In the genomic region with DNA sequence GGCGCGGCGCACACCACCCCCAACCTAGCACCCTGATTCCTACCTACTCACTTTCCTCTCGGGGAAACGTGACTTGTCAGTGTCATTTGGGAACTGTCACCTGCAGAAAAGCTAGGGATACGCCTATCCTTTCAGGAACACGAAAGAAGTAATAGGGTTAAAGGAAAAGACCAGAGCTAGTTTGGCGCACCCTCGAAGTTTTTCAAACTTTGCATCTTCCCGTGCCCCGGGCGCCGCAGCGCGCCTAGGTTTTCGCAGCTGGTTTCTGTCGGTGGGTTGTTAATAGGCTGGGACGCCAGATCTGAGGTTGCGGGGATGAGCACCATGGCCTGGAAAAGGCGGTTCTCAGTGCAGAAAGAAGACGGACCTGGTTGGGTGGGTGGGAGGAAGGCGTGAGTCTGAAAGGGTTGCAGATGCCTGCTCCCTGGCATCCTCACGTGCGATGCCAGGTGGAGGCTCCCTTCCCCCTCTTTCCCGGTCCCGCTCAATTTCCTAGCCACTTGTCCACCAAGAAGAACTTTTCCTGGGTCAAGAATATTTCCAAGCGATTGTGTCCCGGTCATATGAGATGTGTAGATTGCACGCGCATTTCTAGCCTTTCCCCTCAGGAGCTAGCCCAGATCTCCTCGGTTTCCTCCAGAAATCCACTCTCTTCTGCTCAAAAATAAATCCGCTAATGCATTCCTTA, we compare ENCODE assay signal across 10 cellular contexts. TPM values are rescaled to one million over a fixed set of nuclear protein-coding genes. Genes with fewer than 3 reads are reported as not detected.
A peak's percentile ranks its signal among the peaks of the same experiment; 100 is the strongest.
DNase-seq lines count a peak whose midpoint lies in the region; ATAC-seq and TF ChIP-seq lines count a peak whose summit lies in the region.
"Had no signal": no experiment of that assay in that cellular context is flagged by ENCODE, and none has a peak within 500 bp of the region (broad histone marks: within the 10 kb centered on the region; RNA-seq: fewer than 3 reads in every experiment).

No MANE protein-coding gene starts in this region.

- H4K20me1 ChIP-seq in smooth muscle cell (ENCODE audit: low read depth), result no peaks in the 10 kb centered on the region

- no peak overlapping the region for H2AFZ ChIP-seq in smooth muscle cell (ENCODE audit: low read depth)

- intact Hi-C loops in left colon (cut with DNase I, micrococcal nuclease), result no loop called here

- H3K4me3 ChIP-seq in H7 (ENCODE audit: insufficient read depth, low read depth, low read length), result peak overlapping the region; percentile 29; the same call in 1 of the 2 replicates
- H3K4me3 ChIP-seq in choroid plexus epithelial cell (ENCODE audit: low read depth, low read length), result peak overlapping the region; percentile 18
- H3K4me3 ChIP-seq in smooth muscle cell, result peak overlapping the region; percentile 43

- H3K4me1 ChIP-seq in smooth muscle cell (ENCODE audit: low read depth), result peaks cover 24% of the 10 kb centered on the region

- no peaks in the 10 kb centered on the region for H3K79me2 ChIP-seq in smooth muscle cell (ENCODE audit: low read depth)

- H3K36me3 ChIP-seq in H7 (replicated peaks; ENCODE audit: control insufficient read depth, insufficient read depth, low read length) (no peaks in the 10 kb centered on the region), smooth muscle cell (ENCODE audit: low read depth) (no peaks in the 10 kb centered on the region)

- TF ChIP-seq CTCF in choroid plexus epithelial cell (conservative IDR thresholded peaks at IDR 0.05; ENCODE audit: low read depth, low read length), result no peak
- TF ChIP-seq CTCF in smooth muscle cell (IDR thresholded peaks at IDR 0.05; ENCODE audit: borderline replicate concordance, insufficient read depth, poor library complexity, severe bottlenecking), result no peak

- H3K27me3 ChIP-seq in H7 (ENCODE audit: control insufficient read depth, insufficient read depth, low read length) (peaks cover 58% of the 10 kb centered on the region), smooth muscle cell (ENCODE audit: low read depth) (peaks cover 93% of the 10 kb centered on the region)

- no peak for TF ChIP-seq POLR2A in erythroblast (IDR thresholded peaks at IDR 0.05; ENCODE audit: low read length)

- no peak overlapping the region for H3K9ac ChIP-seq in smooth muscle cell (ENCODE audit: low read depth)

- WGBS in smooth muscle cell (ENCODE audit: low lambda C conversion rate), result 7% methylated on average over 32 of the region's 32 CpGs

- H3K27ac ChIP-seq in smooth muscle cell (ENCODE audit: low read depth), result no peak overlapping the region

- ATAC-seq in left colon (peak; percentile 14), GM18867 (IDR thresholded peaks at IDR 0.05; ENCODE audit: unreplicated experiment) (no peak)

- H3K9me3 ChIP-seq in smooth muscle cell (replicated peaks; ENCODE audit: low read depth), result no peaks in the 10 kb centered on the region

- peak; percentile 16 for DNase-seq in H7
- no peak for DNase-seq in choroid plexus epithelial cell (ENCODE audit: low read depth)
- peak in 1 of 2 donors; percentile 4 for DNase-seq in left colon
- no peak for DNase-seq in smooth muscle cell (lab: John Stamatoyannopoulos, UW; ENCODE audit: unreplicated experiment)
- no peak for DNase-seq in HCEC 1CT
- DNase-seq in erythroblast (lab: John Stamatoyannopoulos, UW), result no peak
- DNase-seq in KG1 (lab: John Stamatoyannopoulos, UW), result no peak
- DNase-seq: GF-D8, NCI-H2227 treated with DMSO at 0.1 percent for 48 hours had no signal

- H3F3A ChIP-seq in smooth muscle cell (ENCODE audit: low read depth), result no peaks in the 10 kb centered on the region

- peak overlapping the region; percentile 86 for H3K4me2 ChIP-seq in smooth muscle cell

RNA-seq across cellular contexts. Expression of gene MEOX2, which starts 0.6 kb away (rescaled TPM):
- total RNA-seq in H7 (2014; rRNA removed; shearing (Covaris generic)), result not detected in 2 replicates
- total RNA-seq in left colon (1 to 10 TPM in 1 of 2 donors, under 1 TPM in 1; 0.37 to 1.6 TPM), smooth muscle cell (not detected in 2 replicates)
- 0.19 TPM in 1 of 2 replicates, not detected in the other for polyA plus RNA-seq in smooth muscle cell
